In genomic region chr12:107318554-107318803, GRCh38 we compare ENCODE assay signal across 8 cellular contexts.
DNase-seq lines count a peak whose midpoint lies in the region; ATAC-seq and TF ChIP-seq lines count a peak whose summit lies in the region.

No MANE protein-coding gene starts in this region.

- H3K36me3 ChIP-seq in GM23338 (ENCODE audit: insufficient read depth) (no peaks in the 10 kb centered on the region), prostate gland (no peaks in the 10 kb centered on the region)

- no peaks in the 10 kb centered on the region for H4K20me1 ChIP-seq in GM23338 (replicated peaks; ENCODE audit: insufficient read depth)

- H3K4me1 Mint-ChIP-seq in GM23338, result peaks cover 16% of the 10 kb centered on the region
- peaks cover 35% of the 10 kb centered on the region for H3K4me1 Mint-ChIP-seq in activated B cell treated with CpG ODN at 0.5 μM for 24 hours

- peak overlapping the region; percentile 90 for H2AFZ ChIP-seq in GM23338

- no peaks in the 10 kb centered on the region for H3K79me2 ChIP-seq in GM23338 (replicated peaks; ENCODE audit: insufficient read depth)

- H3K9me3 Mint-ChIP-seq in GM23338, result 0 out of 3 replicates have a peak, but pooled peaks cover 3% of the 10 kb centered on the region
- H3K9me3 Mint-ChIP-seq in activated B cell treated with CpG ODN at 0.5 μM for 24 hours, result no peaks in the 10 kb centered on the region

- no peak overlapping the region for H3K27ac Mint-ChIP-seq in GM23338
- no peak overlapping the region for H3K27ac Mint-ChIP-seq in activated B cell treated with CpG ODN at 0.5 μM for 24 hours

- CTCF ChIA-PET in activated B cell treated with CpG ODN at 0.5 μM for 24 hours (lab: Charles Lee), result no interaction called here

- H3K4me1 ChIP-seq in GM23338 (ENCODE audit: insufficient read depth) (peaks cover 14% of the 10 kb centered on the region), foreskin keratinocyte (peaks cover 9% of the 10 kb centered on the region), prostate gland (replicated peaks) (no peaks in the 10 kb centered on the region)

- peak overlapping the region; percentile 88 for H3K4me3 Mint-ChIP-seq in GM23338
- peak overlapping the region; percentile 61 for H3K4me3 Mint-ChIP-seq in activated B cell treated with CpG ODN at 0.5 μM for 24 hours

- no peak for TF ChIP-seq POLR2A in prostate gland (IDR thresholded peaks at IDR 0.05)

- TF ChIP-seq CTCF in GM23338 (conservative IDR thresholded peaks at IDR 0.05; ENCODE audit: low read depth in 2 of 2) (no peak), activated B cell treated with CpG ODN at 0.5 μM for 24 hours (IDR thresholded peaks at IDR 0.05) (no peak), foreskin keratinocyte (conservative IDR thresholded peaks at IDR 0.05) (no peak), prostate gland (IDR thresholded peaks at IDR 0.05) (no peak), GM10266 (IDR thresholded peaks at IDR 0.05; ENCODE audit: control insufficient read depth, insufficient read depth, low read depth, missing control alignments) (no peak)

- 1% methylated on average over 19 of the region's 19 CpGs for WGBS in prostate gland

- H3K27ac ChIP-seq in GM23338 (ENCODE audit: low read depth) (no peak overlapping the region), foreskin keratinocyte (peak overlapping the region; percentile 22), prostate gland (peak overlapping the region; percentile 63 to 76)

- H3K9me3 ChIP-seq in prostate gland, result no peaks in the 10 kb centered on the region

- peak overlapping the region; percentile 98 for H3K4me2 ChIP-seq in GM23338

- POLR2A ChIA-PET in activated B cell treated with CpG ODN at 0.5 μM for 24 hours (lab: Charles Lee), result no interaction called here

- intact Hi-C loops in activated B cell treated with CpG ODN at 0.5 μM for 24 hours (cut with micrococcal nuclease), result no loop called here
- intact Hi-C loops in prostate gland (cut with DNase I), result no loop called here

- no peaks in the 10 kb centered on the region for H3K36me3 Mint-ChIP-seq in GM23338 (ENCODE audit: low read depth)
- no peaks in the 10 kb centered on the region for H3K36me3 Mint-ChIP-seq in activated B cell treated with CpG ODN at 0.5 μM for 24 hours (ENCODE audit: low read depth)

- peaks cover 66% of the 10 kb centered on the region for H3K27me3 ChIP-seq in GM23338 (ENCODE audit: insufficient read depth)
- H3K27me3 ChIP-seq in foreskin keratinocyte, result peaks cover 11% of the 10 kb centered on the region
- no peaks in the 10 kb centered on the region for H3K27me3 ChIP-seq in prostate gland (replicated peaks; ENCODE audit: insufficient read depth)

- no peak for DNase-seq in GM23338 (ENCODE audit: low spot score)
- DNase-seq in activated B cell treated with CpG ODN at 0.5 μM for 24 hours, result no peak
- peak in 1 of 2 donors; percentile 72 for DNase-seq in foreskin keratinocyte
- no peak for DNase-seq in prostate gland (ENCODE audit: low spot score)
- DNase-seq in GM10266 (ENCODE audit: extremely low spot score), result no peak
- DNase-seq in GM19238 (ENCODE audit: insufficient read length, low spot score), result no peak

- no peaks in the 10 kb centered on the region for H3K9me2 ChIP-seq in GM23338 (ENCODE audit: insufficient read depth)

- peaks cover 49% of the 10 kb centered on the region for H3K27me3 Mint-ChIP-seq in GM23338 (ENCODE audit: insufficient read depth, low read depth, poor library complexity)
- peaks cover 49% of the 10 kb centered on the region for H3K27me3 Mint-ChIP-seq in activated B cell treated with CpG ODN at 0.5 μM for 24 hours

- peak; percentile 7 for ATAC-seq in GM23338
- no peak for ATAC-seq in activated B cell treated with CpG ODN at 0.5 μM for 24 hours (ENCODE audit: low read depth)
- peak; percentile 6 for ATAC-seq in foreskin keratinocyte
- ATAC-seq in GM21447 (IDR thresholded peaks at IDR 0.05; ENCODE audit: unreplicated experiment), result no peak
- ATAC-seq in HG02588 (IDR thresholded peaks at IDR 0.05; ENCODE audit: unreplicated experiment), result no peak

- H3K4me3 ChIP-seq in GM23338, result peak overlapping the region; percentile 94
- H3K4me3 ChIP-seq in prostate gland, result peak overlapping the region; percentile 43 to 55

- peaks cover 3% of the 10 kb centered on the region; the same call in 1 of the 2 replicates for H3F3A ChIP-seq in GM23338 (replicated peaks; ENCODE audit: low read depth)

TF ChIP-seq in GM23338, 12 proteins besides CTCF, POLR2A, EP300 and RAD21 (continues in another document):
- TF ChIP-seq POLR2AphosphoS5 (IDR thresholded peaks at IDR 0.05; ENCODE audit: low read depth) (no peak), EZH2phosphoT487 (IDR thresholded peaks at IDR 0.05; ENCODE audit: unreplicated experiment) (no peak), ZNF462 (CRISPR knock-in tag; IDR thresholded peaks at IDR 0.05) (no peak), EZH2 (IDR thresholded peaks at IDR 0.05; ENCODE audit: low read depth, unreplicated experiment) (no peak), ETS1 (IDR thresholded peaks at IDR 0.05) (no peak), ZNF114 (CRISPR knock-in tag; IDR thresholded peaks at IDR 0.05) (no peak), JUNB (IDR thresholded peaks at IDR 0.05; ENCODE audit: unreplicated experiment) (no peak), NANOG (IDR thresholded peaks at IDR 0.05; ENCODE audit: borderline replicate concordance) (no peak)

Comparison
In these comparisons a context has a peak if more than half of its experiments do, and no peak if none do; other contexts are left out.
1. ATAC-seq: peak in GM23338 (single experiment) and foreskin keratinocyte (single experiment); none in activated B cell treated with CpG ODN at 0.5 μM for 24 hours (single experiment), GM21447 (single experiment) and HG02588 (single experiment).